ENCODE assay signal across 1 cellular context in the genomic region with DNA sequence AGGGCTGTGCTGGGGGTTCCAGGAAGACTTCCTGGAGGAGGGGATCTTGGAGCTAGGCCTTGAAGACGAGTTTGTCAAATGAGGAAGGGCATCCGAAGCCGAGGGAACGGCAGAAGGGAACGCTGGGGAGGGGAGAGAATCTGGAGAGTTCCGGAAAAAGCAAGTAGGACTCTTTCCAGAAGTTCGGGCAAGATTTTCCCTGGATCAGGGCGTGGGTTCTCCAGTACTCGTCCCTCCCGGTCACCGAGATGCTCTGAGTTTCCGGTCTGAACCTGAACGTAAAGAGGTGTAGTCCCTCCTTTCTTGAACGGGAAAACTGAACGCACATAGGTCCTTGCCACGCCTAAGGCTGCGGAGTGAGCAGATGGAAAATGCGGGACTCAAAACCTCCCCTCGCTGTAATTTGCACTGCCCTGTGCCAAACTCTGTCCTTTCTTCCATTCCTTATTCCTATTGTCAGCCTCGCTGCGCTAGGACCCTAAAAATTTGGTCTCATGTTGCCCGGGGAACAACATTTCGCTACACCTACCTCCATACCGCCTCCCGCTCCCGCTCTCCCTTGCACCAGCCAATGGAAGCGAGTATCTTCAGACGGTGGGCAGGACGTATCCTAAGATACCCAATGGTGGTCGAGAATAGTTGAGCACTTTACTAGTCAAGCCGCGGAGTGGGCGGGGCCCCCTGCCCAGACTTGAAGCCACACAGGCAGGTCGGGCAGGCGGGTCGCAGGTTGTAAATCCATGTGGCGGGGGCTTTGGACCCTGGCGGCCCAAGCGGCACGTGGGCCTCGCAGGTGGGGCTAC.
TF ChIP-seq lines count a peak whose summit lies in the region.

TSS of gene GTPBP3 (plus strand) at position 682 of the 803 bp plus-strand sequence. CDS start at position 741, 59 bp downstream.

TF ChIP-seq in H1, 55 proteins besides CTCF, POLR2A, EP300 and RAD21:
- TF ChIP-seq RNF2 (IDR thresholded peaks at IDR 0.05; ENCODE audit: borderline replicate concordance, low read depth, low read length, missing control alignments, poor library complexity, severe bottlenecking) (no peak), RFX5 (IDR thresholded peaks at IDR 0.05; ENCODE audit: borderline replicate concordance, low read depth, low read length) (no peak), ASH2L (IDR thresholded peaks at IDR 0.05; ENCODE audit: low read length) (peak; percentile 82), TAF7 (optimal IDR thresholded peaks at IDR 0.05; ENCODE audit: borderline replicate concordance, low read depth, low read length) (peak; percentile 12), MAFK (IDR thresholded peaks at IDR 0.05; ENCODE audit: low read depth, low read length) (no peak), SIN3A (conservative IDR thresholded peaks at IDR 0.05 in 1 of 2, IDR thresholded peaks at IDR 0.05 in 1 of 2; ENCODE audit: low read depth in 1 of 2, low read length in 2 of 2) (peak in 1 of 2 experiments; percentile 73; a peak in 2 of 4 replicates), RBBP5 (IDR thresholded peaks at IDR 0.05; ENCODE audit: borderline replicate concordance, low read depth, low read length) (peak; percentile 53; the same call in 1 of the 2 replicates), KDM5A (IDR thresholded peaks at IDR 0.05; ENCODE audit: low read length) (peak; percentile 80), TAF1 (IDR thresholded peaks at IDR 0.05; ENCODE audit: low read depth, low read length) (peak; percentile 49), CTBP2 (IDR thresholded peaks at IDR 0.05; ENCODE audit: borderline replicate concordance, insufficient read depth, insufficient read length, low read length) (no peak), TEAD4 (IDR thresholded peaks at IDR 0.05; ENCODE audit: low read depth, low read length) (peak; percentile 42; the same call in 1 of the 2 replicates), TBP (IDR thresholded peaks at IDR 0.05; ENCODE audit: low read depth, low read length) (peak; percentile 67), SIX5 (IDR thresholded peaks at IDR 0.05; ENCODE audit: low read depth, low read length) (peak; percentile 29; the same call in 1 of the 2 replicates), SUZ12 (IDR thresholded peaks at IDR 0.05; ENCODE audit: low read length) (no peak), CHD2 (IDR thresholded peaks at IDR 0.05; ENCODE audit: low read length) (peak; percentile 71), CREB1 (IDR thresholded peaks at IDR 0.05) (peak; percentile 72; the same call in 1 of the 2 replicates), NRF1 (IDR thresholded peaks at IDR 0.05; ENCODE audit: low read depth, low read length) (no peak), SP2 (IDR thresholded peaks at IDR 0.05; ENCODE audit: low read length) (peak; percentile 38; the same call in 1 of the 2 replicates), SRF (IDR thresholded peaks at IDR 0.05; ENCODE audit: low read depth, low read length) (no peak), HDAC6 (IDR thresholded peaks at IDR 0.05; ENCODE audit: low read depth, low read length) (no peak), GTF2F1 (IDR thresholded peaks at IDR 0.05; ENCODE audit: borderline replicate concordance, low read depth, low read length) (0 out of 2 replicates have a peak, but pooled peaks have one; percentile 31), EGR1 (IDR thresholded peaks at IDR 0.05; ENCODE audit: borderline replicate concordance, low read depth, low read length) (0 out of 2 replicates have a peak, but pooled peaks have one; percentile 16), JUN (IDR thresholded peaks at IDR 0.05; ENCODE audit: low read depth, low read length) (no peak), POLR2AphosphoS5 (IDR thresholded peaks at IDR 0.05; ENCODE audit: low read depth, low read length) (peak; percentile 44), PHF8 (conservative IDR thresholded peaks at IDR 0.05; ENCODE audit: low read depth, low read length) (0 out of 2 replicates have a peak, but pooled peaks have one; percentile 38), POU5F1 (IDR thresholded peaks at IDR 0.05; ENCODE audit: low read depth, low read length) (no peak), GABPA (IDR thresholded peaks at IDR 0.05; ENCODE audit: borderline replicate concordance, insufficient read depth, low read length) (peak; percentile 86), SP4 (IDR thresholded peaks at IDR 0.05; ENCODE audit: low read length) (peak; percentile 75), SP1 (IDR thresholded peaks at IDR 0.05; ENCODE audit: low read depth, low read length) (peak; percentile 92), KDM1A (IDR thresholded peaks at IDR 0.05; ENCODE audit: borderline replicate concordance, low read length) (peak; percentile 26; the same call in 1 of the 2 replicates)
- TF ChIP-seq, protein P1, sequence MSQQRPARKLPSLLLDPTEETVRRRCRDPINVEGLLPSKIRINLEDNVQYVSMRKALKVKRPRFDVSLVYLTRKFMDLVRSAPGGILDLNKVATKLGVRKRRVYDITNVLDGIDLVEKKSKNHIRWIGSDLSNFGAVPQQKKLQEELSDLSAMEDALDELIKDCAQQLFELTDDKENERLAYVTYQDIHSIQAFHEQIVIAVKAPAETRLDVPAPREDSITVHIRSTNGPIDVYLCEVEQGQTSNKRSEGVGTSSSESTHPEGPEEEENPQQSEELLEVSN (IDR thresholded peaks at IDR 0.05), result peak; percentile 97
- TF ChIP-seq, protein P2, sequence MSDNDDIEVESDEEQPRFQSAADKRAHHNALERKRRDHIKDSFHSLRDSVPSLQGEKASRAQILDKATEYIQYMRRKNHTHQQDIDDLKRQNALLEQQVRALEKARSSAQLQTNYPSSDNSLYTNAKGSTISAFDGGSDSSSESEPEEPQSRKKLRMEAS (IDR thresholded peaks at IDR 0.05), result peak; percentile 89
